Comparison of ENCODE assay signal across 17 cellular contexts in genomic region chr7:111384065-111384891, GRCh38.
DNase-seq lines count a peak whose midpoint lies in the region; ATAC-seq and TF ChIP-seq lines count a peak whose summit lies in the region.
"Had no signal": no experiment of that assay in that cellular context is flagged by ENCODE, and none has a peak within 500 bp of the region (broad histone marks: within the 10 kb centered on the region; RNA-seq: fewer than 3 reads in every experiment).

No MANE protein-coding gene starts in this region.

- no peak overlapping the region for H3K27ac ChIP-seq in RWPE1
- H3K27ac ChIP-seq: C4-2B, gastrocnemius medialis, WERI-Rb-1 had no signal

- ATAC-seq in omental fat pad (ENCODE audit: low FRiP score) (peak; percentile 41), GM18511 (IDR thresholded peaks at IDR 0.05; ENCODE audit: unreplicated experiment) (no peak)
- ATAC-seq: natural killer cell had no signal

- POLR2A ChIA-PET in RWPE1 (lab: Yijun Ruan, JAX; ENCODE audit: low non-redundant PET) = no interaction called here

- TF ChIP-seq CTCF in RWPE1 (conservative IDR thresholded peaks at IDR 0.05; ENCODE audit: low read depth) (no peak), omental fat pad (IDR thresholded peaks at IDR 0.05) (no peak)

- DNase-seq in GM03348 (ENCODE audit: low spot score) = peak; percentile 43
- DNase-seq in RWPE1 (ENCODE audit: low spot score) = peak; percentile 53
- DNase-seq in fibroblast of gingiva (ENCODE audit: low read depth) = peak; percentile 53
- no peak for DNase-seq in omental fat pad (ENCODE audit: low spot score)
- no peak for DNase-seq in activated effector memory CD4-positive, alpha-beta T cell treated with Interleukin-2 at 50 U/mL for 16 hours
- no peak for DNase-seq in NCI-H1436 (lab: John Stamatoyannopoulos, UW)
- DNase-seq: activated naive CD8-positive, alpha-beta T cell treated with anti-CD3 and anti-CD28 coated beads for 36 hours; gastrocnemius medialis; kidney glomerular epithelial cell; natural killer cell; NCI-H1417 treated with DMSO at 0.1 percent for 48 hours; NCI-H524; stimulated activated CD4-positive, alpha-beta T cell treated with anti-CD3 and anti-CD28 coated beads, Interleukin-1b, Interleukin-23, amount 100 ng/mL, for 48 hours; stimulated activated CD8-positive, alpha-beta memory T cell treated with anti-CD3 and anti-CD28 coated beads, Interleukin-4, amount 100 ng/mL, for 48 hours; WERI-Rb-1 had no signal

- CTCF ChIA-PET in RWPE1 (lab: Yijun Ruan, JAX) = no interaction called here

Comparison
In these comparisons a context has a peak if more than half of its experiments do, and no peak if none do; other contexts are left out.
1. DNase-seq: peak in GM03348 (single experiment), RWPE1 (single experiment) and fibroblast of gingiva (single experiment); none in omental fat pad (single experiment), activated effector memory CD4-positive, alpha-beta T cell treated with Interleukin-2 at 50 U/mL for 16 hours (single experiment) and NCI-H1436 (single experiment).